Comparison of ENCODE assay signal across 40 cellular contexts in genomic region chr4:74174421-74174820, GRCh38. TPM values are rescaled to one million over a fixed set of nuclear protein-coding genes. Genes with fewer than 3 reads are reported as not detected.
"Had no signal": no experiment of that assay in that cellular context is flagged by ENCODE, and none has a peak within 500 bp of the region (broad histone marks: within the 10 kb centered on the region; RNA-seq: fewer than 3 reads in every experiment).

No MANE protein-coding gene starts in this region.

- H3K9me3 ChIP-seq: adrenal gland, ascending aorta, body of pancreas, breast epithelium had no signal

- H3K9me3 Mint-ChIP-seq: activated naive CD4-positive, alpha-beta T cell treated with anti-CD3 and anti-CD28 coated beads for 36 hours; activated naive CD4-positive, alpha-beta T cell treated with anti-CD3 and anti-CD28 coated beads, Interleukin-2, amount 10 ng/mL, durations not matched to agents 7 days and 5 days; activated naive CD4-positive, alpha-beta T cell treated with anti-CD3 and anti-CD28 coated beads, Interleukin-2, amount 50 U/mL, for 24 hours; activated naive CD4-positive, alpha-beta T cell treated with anti-CD3 and anti-CD28 coated beads, Interleukin-2, amount 50 U/mL, for 72 hours; activated naive CD8-positive, alpha-beta T cell treated with anti-CD3 and anti-CD28 coated beads for 36 hours; activated naive CD8-positive, alpha-beta T cell treated with anti-CD3 and anti-CD28 coated beads, Interleukin-2, amount 10 ng/mL, durations not matched to agents 7 days and 5 days; activated T-cell treated with anti-CD3 and anti-CD28 coated beads, Interleukin-2, amount 50 U/mL, for 24 hours; activated T-cell treated with anti-CD3 and anti-CD28 coated beads, Interleukin-2, amount 50 U/mL, for 4 hours; activated T-cell treated with anti-CD3 and anti-CD28 coated beads, Interleukin-2, amount 50 U/mL, for 72 hours; activated T-helper 1 cell treated with anti-CD3 and anti-CD28 coated beads, Interleukin-12 subunit alpha, Interleukin-12 subunit beta, Interleukin-2, Interleukin-4 antibody, amounts not matched to agents 30 ng/mL and 10 ng/mL and 1 ng/mL, durations not matched to agents 14 hours and 24 hours and 36 hours; activated T-helper 17 cell treated with anti-CD3 and anti-CD28 coated beads, Interleukin-2, amount 50 U/mL, for 72 hours; activated T-helper 2 cell treated with anti-CD3 and anti-CD28 coated beads, Interferon-gamma antibody, Interleukin-2, Interleukin-4, amounts not matched to agents 10 μg/mL and 5 μg/mL and 100 μg/mL, durations not matched to agents 14 hours and 24 hours and 36 hours; central memory CD8-positive, alpha-beta T cell had no signal

- H3K4me3 ChIP-seq: adrenal gland, ascending aorta, body of pancreas, breast epithelium, cardiac muscle cell had no signal

- H3K27me3 Mint-ChIP-seq: activated naive CD4-positive, alpha-beta T cell treated with anti-CD3 and anti-CD28 coated beads, Interleukin-2, amount 10 ng/mL, durations not matched to agents 7 days and 5 days; activated naive CD4-positive, alpha-beta T cell treated with anti-CD3 and anti-CD28 coated beads, Interleukin-2, amount 50 U/mL, for 24 hours; activated naive CD8-positive, alpha-beta T cell; activated naive CD8-positive, alpha-beta T cell treated with anti-CD3 and anti-CD28 coated beads for 36 hours; activated naive CD8-positive, alpha-beta T cell treated with anti-CD3 and anti-CD28 coated beads, Interleukin-2, amount 10 ng/mL, durations not matched to agents 7 days and 5 days; activated naive CD8-positive, alpha-beta T cell treated with anti-CD3 and anti-CD28 coated beads, Interleukin-2, amount 50 U/mL, for 24 hours; activated T-cell treated with anti-CD3 and anti-CD28 coated beads, Interleukin-2, amount 50 U/mL, for 24 hours; activated T-helper 17 cell treated with anti-CD3 and anti-CD28 coated beads, Interleukin-2, amount 50 U/mL, for 72 hours; brain; central memory CD8-positive, alpha-beta T cell had no signal

- FAIRE-seq: astrocyte, bronchial epithelial cell had no signal

- H3K4me1 Mint-ChIP-seq: activated naive CD4-positive, alpha-beta T cell treated with anti-CD3 and anti-CD28 coated beads, Interleukin-2, amount 10 ng/mL, durations not matched to agents 7 days and 5 days; activated naive CD4-positive, alpha-beta T cell treated with anti-CD3 and anti-CD28 coated beads, Interleukin-2, amount 50 U/mL, for 24 hours; activated naive CD8-positive, alpha-beta T cell treated with anti-CD3 and anti-CD28 coated beads for 36 hours; activated naive CD8-positive, alpha-beta T cell treated with anti-CD3 and anti-CD28 coated beads, Interleukin-2, amount 10 ng/mL, durations not matched to agents 7 days and 5 days; activated naive CD8-positive, alpha-beta T cell treated with anti-CD3 and anti-CD28 coated beads, Interleukin-2, amount 50 U/mL, for 24 hours; activated T-helper 17 cell treated with anti-CD3 and anti-CD28 coated beads, Interleukin-2, amount 50 U/mL, for 72 hours; brain; central memory CD8-positive, alpha-beta T cell had no signal

- DNase-seq: activated effector memory CD4-positive, alpha-beta T cell treated with anti-CD3 and anti-CD28 coated beads, Interleukin-2, amount 50 U/mL, for 16 hours; activated effector memory CD4-positive, alpha-beta T cell treated with Interleukin-2 at 50 U/mL for 16 hours; activated gamma-delta T cell; activated gamma-delta T cell treated with Interleukin-2 at 50 U/mL for 16 hours; activated naive CD4-positive, alpha-beta T cell; activated naive CD4-positive, alpha-beta T cell treated with anti-CD3 and anti-CD28 coated beads for 36 hours; activated naive CD4-positive, alpha-beta T cell treated with anti-CD3 and anti-CD28 coated beads, Interleukin-2, amount 10 ng/mL, durations not matched to agents 7 days and 5 days; activated naive CD4-positive, alpha-beta T cell treated with anti-CD3 and anti-CD28 coated beads, Interleukin-2, amount 50 U/mL, for 16 hours; activated naive CD4-positive, alpha-beta T cell treated with Interleukin-2 at 50 U/mL for 16 hours; activated naive CD8-positive, alpha-beta T cell treated with anti-CD3 and anti-CD28 coated beads for 36 hours; activated naive CD8-positive, alpha-beta T cell treated with anti-CD3 and anti-CD28 coated beads, Interleukin-2, amount 10 ng/mL, durations not matched to agents 7 days and 5 days; activated naive CD8-positive, alpha-beta T cell treated with anti-CD3 and anti-CD28 coated beads, Interleukin-2, amount 50 U/mL, for 24 hours; activated T-cell treated with anti-CD3 and anti-CD28 coated beads, Interleukin-2, amount 50 U/mL, for 1 hour; activated T-cell treated with anti-CD3 and anti-CD28 coated beads, Interleukin-2, amount 50 U/mL, for 24 hours; activated T-cell treated with anti-CD3 and anti-CD28 coated beads, Interleukin-2, amount 50 U/mL, for 4 hours; activated T-cell treated with anti-CD3 and anti-CD28 coated beads, Interleukin-2, amount 50 U/mL, for 48 hours; activated T-cell treated with anti-CD3 and anti-CD28 coated beads, Interleukin-2, amount 50 U/mL, for 72 hours; adrenal gland; amniotic stem cell; amygdala; anterior cingulate cortex; aorta; body of pancreas; brain microvascular endothelial cell; caudate nucleus; central memory CD4-positive, alpha-beta T cell; cerebellar nuclear complex had no signal

- H3K27me3 ChIP-seq: adrenal gland, ascending aorta, body of pancreas, brain microvascular endothelial cell, breast epithelium, cardiac muscle cell had no signal

- H3K27ac ChIP-seq: adrenal gland, ascending aorta, body of pancreas, brain microvascular endothelial cell, breast epithelium, cardiac muscle cell had no signal

- H3K4me3 Mint-ChIP-seq: activated naive CD4-positive, alpha-beta T cell treated with anti-CD3 and anti-CD28 coated beads for 36 hours; activated naive CD4-positive, alpha-beta T cell treated with anti-CD3 and anti-CD28 coated beads, Interleukin-2, amount 10 ng/mL, durations not matched to agents 7 days and 5 days; activated naive CD4-positive, alpha-beta T cell treated with anti-CD3 and anti-CD28 coated beads, Interleukin-2, amount 50 U/mL, for 24 hours; activated naive CD8-positive, alpha-beta T cell; activated naive CD8-positive, alpha-beta T cell treated with anti-CD3 and anti-CD28 coated beads for 36 hours; activated naive CD8-positive, alpha-beta T cell treated with anti-CD3 and anti-CD28 coated beads, Interleukin-2, amount 10 ng/mL, durations not matched to agents 7 days and 5 days; activated naive CD8-positive, alpha-beta T cell treated with anti-CD3 and anti-CD28 coated beads, Interleukin-2, amount 50 U/mL, for 24 hours; activated T-cell treated with anti-CD3 and anti-CD28 coated beads, Interleukin-2, amount 50 U/mL, for 24 hours; activated T-cell treated with anti-CD3 and anti-CD28 coated beads, Interleukin-2, amount 50 U/mL, for 4 hours; activated T-cell treated with anti-CD3 and anti-CD28 coated beads, Interleukin-2, amount 50 U/mL, for 72 hours; activated T-helper 1 cell treated with anti-CD3 and anti-CD28 coated beads, Interleukin-12 subunit alpha, Interleukin-12 subunit beta, Interleukin-2, Interleukin-4 antibody, amounts not matched to agents 30 ng/mL and 10 ng/mL and 1 ng/mL, durations not matched to agents 14 hours and 24 hours and 36 hours; activated T-helper 17 cell treated with anti-CD3 and anti-CD28 coated beads, Interleukin-2, amount 50 U/mL, for 72 hours; brain; central memory CD8-positive, alpha-beta T cell had no signal

- ATAC-seq: activated naive CD4-positive, alpha-beta T cell treated with anti-CD3 and anti-CD28 coated beads, Interleukin-2, amount 50 U/mL, for 72 hours; activated naive CD8-positive, alpha-beta T cell treated with anti-CD3 and anti-CD28 coated beads, Interleukin-2, amount 50 U/mL, for 24 hours; activated T-cell treated with anti-CD3 and anti-CD28 coated beads, Interleukin-2, amount 50 U/mL, for 4 hours; activated T-cell treated with anti-CD3 and anti-CD28 coated beads, Interleukin-2, amount 50 U/mL, for 72 hours; activated T-helper 17 cell treated with anti-CD3 and anti-CD28 coated beads, Interleukin-2, amount 50 U/mL, for 72 hours; body of pancreas had no signal

- H3K27ac Mint-ChIP-seq: activated naive CD4-positive, alpha-beta T cell treated with anti-CD3 and anti-CD28 coated beads for 36 hours; activated naive CD4-positive, alpha-beta T cell treated with anti-CD3 and anti-CD28 coated beads, Interleukin-2, amount 10 ng/mL, durations not matched to agents 7 days and 5 days; activated naive CD4-positive, alpha-beta T cell treated with anti-CD3 and anti-CD28 coated beads, Interleukin-2, amount 50 U/mL, for 24 hours; activated naive CD4-positive, alpha-beta T cell treated with anti-CD3 and anti-CD28 coated beads, Interleukin-2, amount 50 U/mL, for 72 hours; activated naive CD8-positive, alpha-beta T cell; activated naive CD8-positive, alpha-beta T cell treated with anti-CD3 and anti-CD28 coated beads for 36 hours; activated naive CD8-positive, alpha-beta T cell treated with anti-CD3 and anti-CD28 coated beads, Interleukin-2, amount 10 ng/mL, durations not matched to agents 7 days and 5 days; activated naive CD8-positive, alpha-beta T cell treated with anti-CD3 and anti-CD28 coated beads, Interleukin-2, amount 50 U/mL, for 24 hours; activated T-cell treated with anti-CD3 and anti-CD28 coated beads, Interleukin-2, amount 50 U/mL, for 24 hours; activated T-cell treated with anti-CD3 and anti-CD28 coated beads, Interleukin-2, amount 50 U/mL, for 72 hours; activated T-helper 1 cell treated with anti-CD3 and anti-CD28 coated beads, Interleukin-12 subunit alpha, Interleukin-12 subunit beta, Interleukin-2, Interleukin-4 antibody, amounts not matched to agents 30 ng/mL and 10 ng/mL and 1 ng/mL, durations not matched to agents 14 hours and 24 hours and 36 hours; activated T-helper 17 cell treated with anti-CD3 and anti-CD28 coated beads, Interleukin-2, amount 50 U/mL, for 72 hours; activated T-helper 2 cell treated with anti-CD3 and anti-CD28 coated beads, Interferon-gamma antibody, Interleukin-2, Interleukin-4, amounts not matched to agents 10 μg/mL and 5 μg/mL and 100 μg/mL, durations not matched to agents 14 hours and 24 hours and 36 hours; brain had no signal

- H3K4me1 ChIP-seq: adrenal gland, ascending aorta, body of pancreas, breast epithelium had no signal

- H3K36me3 ChIP-seq: adrenal gland, ascending aorta, brain microvascular endothelial cell, breast epithelium, cardiac muscle cell had no signal

RNA-seq across cellular contexts. Expression of gene MTHFD2L, which starts 16.5 kb away (rescaled TPM):
- total RNA-seq: ascending aorta had no signal
